Comparison of ENCODE assay signal across 24 cellular contexts in genomic region chr3:110938629-110939028, GRCh38.
"Had no signal": no experiment of that assay in that cellular context is flagged by ENCODE, and none has a peak within 500 bp of the region (broad histone marks: within the 10 kb centered on the region; RNA-seq: fewer than 3 reads in every experiment).

No MANE protein-coding gene starts in this region.

- H3K9me3 Mint-ChIP-seq: central memory CD8-positive, alpha-beta T cell had no signal

- H3K27ac Mint-ChIP-seq: activated CD4-positive, alpha-beta memory T cell treated with anti-CD3 and anti-CD28 coated beads, Interleukin-2, amount 10 ng/mL, durations not matched to agents 7 days and 5 days; activated naive CD8-positive, alpha-beta T cell treated with anti-CD3 and anti-CD28 coated beads for 36 hours had no signal

- DNase-seq: activated CD4-positive, alpha-beta memory T cell treated with anti-CD3 and anti-CD28 coated beads, Interleukin-2, amount 10 ng/mL, durations not matched to agents 7 days and 5 days; activated CD4-positive, alpha-beta T cell treated with anti-CD3 and anti-CD28 coated beads for 1 hour; activated CD4-positive, alpha-beta T cell treated with anti-CD3 and anti-CD28 coated beads for 48 hours; activated CD4-positive, CD25-positive, alpha-beta regulatory T cell; activated CD8-positive, alpha-beta memory T cell treated with anti-CD3 and anti-CD28 coated beads, Interleukin-2, amount 50 U/mL, for 4 hours; activated effector memory CD4-positive, alpha-beta T cell treated with anti-CD3 and anti-CD28 coated beads, Interleukin-2, amount 50 U/mL, for 16 hours; activated naive CD4-positive, alpha-beta T cell; activated naive CD4-positive, alpha-beta T cell treated with anti-CD3 and anti-CD28 coated beads, Interleukin-2, amount 50 U/mL, for 16 hours; activated naive CD8-positive, alpha-beta T cell treated with anti-CD3 and anti-CD28 coated beads for 36 hours; activated T-cell treated with anti-CD3 and anti-CD28 coated beads, Interleukin-2, amount 50 U/mL, for 48 hours; amniotic stem cell; aorta; brain microvascular endothelial cell; NCI-H1105; NCI-H1417 treated with DMSO at 0.1 percent for 48 hours; NCI-H1930; NCI-H2081 treated with DMSO at 0.1 percent for 48 hours; NCI-H345; SHP77; SJCRH30; T1000 had no signal

- H3K4me3 Mint-ChIP-seq: activated CD4-positive, alpha-beta memory T cell treated with anti-CD3 and anti-CD28 coated beads, Interleukin-2, amount 10 ng/mL, durations not matched to agents 7 days and 5 days; activated naive CD8-positive, alpha-beta T cell treated with anti-CD3 and anti-CD28 coated beads for 36 hours; central memory CD8-positive, alpha-beta T cell had no signal

- H3K36me3 Mint-ChIP-seq: activated naive CD8-positive, alpha-beta T cell treated with anti-CD3 and anti-CD28 coated beads for 36 hours had no signal

- H3K4me1 Mint-ChIP-seq: central memory CD8-positive, alpha-beta T cell had no signal

- ATAC-seq: K562, Panc1 had no signal
